Comparison of ENCODE assay signal across 9 cellular contexts in the genomic region with DNA sequence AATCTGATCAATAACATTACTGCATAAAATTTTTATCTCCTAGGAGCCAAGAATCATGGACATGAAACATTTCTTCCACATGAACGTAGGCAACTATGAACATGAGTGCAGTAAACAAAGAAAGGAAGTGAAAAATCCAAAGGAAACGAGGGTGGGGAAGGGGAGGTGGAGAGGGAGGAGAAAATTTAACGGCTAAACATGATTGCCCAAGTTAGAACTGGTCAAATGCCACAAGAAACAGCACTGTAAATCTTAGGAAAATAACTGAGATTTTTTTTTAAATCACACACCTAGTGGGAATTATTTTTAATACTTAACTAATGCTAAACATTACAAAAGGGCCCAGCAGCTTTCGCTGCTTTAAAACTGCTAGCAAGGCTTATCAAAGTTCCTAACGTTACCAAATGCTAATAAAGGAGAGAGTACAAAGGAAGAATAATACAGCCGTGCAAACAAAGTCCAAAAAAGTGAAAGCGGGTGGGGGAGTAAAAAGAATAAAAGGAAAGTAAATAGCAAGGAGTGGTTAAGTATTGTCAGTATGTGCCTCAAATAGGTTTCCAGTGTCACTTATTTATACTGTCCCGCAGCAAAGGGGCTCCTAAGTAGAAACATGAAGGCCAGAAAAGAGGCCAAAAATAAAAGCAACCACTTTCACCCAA. TPM values are rescaled to one million over a fixed set of nuclear protein-coding genes. Genes with fewer than 3 reads are reported as not detected.
DNase-seq lines count a peak whose midpoint lies in the region; ATAC-seq, FAIRE-seq and TF ChIP-seq lines count a peak whose summit lies in the region.
"Had no signal": no experiment of that assay in that cellular context is flagged by ENCODE, and none has a peak within 500 bp of the region (broad histone marks: within the 10 kb centered on the region; RNA-seq: fewer than 3 reads in every experiment).

No MANE protein-coding gene starts in this region.

- DNase-seq in CD1c-positive myeloid dendritic cell (ENCODE audit: extremely low spot score) (peak; percentile 44), M059J (ENCODE audit: low read depth) (peak; percentile 23), chondrocyte (ENCODE audit: low spot score) (no peak), naive B cell (no peak), urothelium cell line (ENCODE audit: low spot score) (no peak), NCI-H1436 (lab: John Stamatoyannopoulos, UW) (no peak)
- DNase-seq in activated effector memory CD4-positive, alpha-beta T cell treated with anti-CD3 and anti-CD28 coated beads, Interleukin-2, amount 50 U/mL, for 16 hours = no peak
- DNase-seq: SJCRH30 had no signal

- H3K36me3 Mint-ChIP-seq in chondrocyte (ENCODE audit: low read depth) = peaks cover 12% of the 10 kb centered on the region
- H3K36me3 Mint-ChIP-seq in naive B cell = peaks cover 13 to 33% of the 10 kb centered on the region in 2 donors

- H3K4me1 Mint-ChIP-seq in chondrocyte (ENCODE audit: low read depth) = peaks cover 30% of the 10 kb centered on the region
- H3K4me1 Mint-ChIP-seq in naive B cell = peaks cover 12 to 24% (median 22%) of the 10 kb centered on the region in 3 donors

- no peak for ATAC-seq in naive B cell (ENCODE audit: low read depth in 2 of 2)
- no peak for ATAC-seq in HG03565 (IDR thresholded peaks at IDR 0.05; ENCODE audit: unreplicated experiment)

- peak overlapping the region; percentile 13 for H3K27ac Mint-ChIP-seq in chondrocyte (ENCODE audit: unreplicated experiment)
- H3K27ac Mint-ChIP-seq in naive B cell = peak overlapping the region; percentile 17 to 89 (median 82)

- H3K27me3 Mint-ChIP-seq in chondrocyte (ENCODE audit: low read depth) (no peaks in the 10 kb centered on the region), naive B cell (no peaks in the 10 kb centered on the region)

- H3K4me3 Mint-ChIP-seq in chondrocyte (ENCODE audit: unreplicated experiment) (no peak overlapping the region), naive B cell (peak overlapping the region in 3 of 8 donors; percentile 6 to 60 (median 6))

- no peak for TF ChIP-seq CTCF in chondrocyte (IDR thresholded peaks at IDR 0.05)

- no peak for FAIRE-seq in urothelium cell line (lab: Jason Lieb, UNC)

- H3K9me3 Mint-ChIP-seq in chondrocyte (ENCODE audit: low read depth) (no peaks in the 10 kb centered on the region), naive B cell (no peaks in the 10 kb centered on the region)

RNA-seq across cellular contexts. Expression of a gene that starts 13.7 kb away (rescaled TPM):
- total RNA-seq in M059J (2014; rRNA removed; shearing (Covaris generic)) = 17.4 and 23.4 TPM in 2 replicates
- 11.0 to 13.6 TPM (median 12.4 TPM) in 3 replicates for total RNA-seq in chondrocyte
- 10 to 100 TPM; 11.4 to 16.4 (median 15.3) TPM for polyA plus RNA-seq in naive B cell (ENCODE audit: low read depth in 6 of 6)

Comparison
In these comparisons a context has a peak if more than half of its experiments do, and no peak if none do; other contexts are left out.
1. DNase-seq: peak in CD1c-positive myeloid dendritic cell (single experiment) and M059J (single experiment); none in chondrocyte (single experiment), naive B cell (single experiment), urothelium cell line (single experiment), NCI-H1436 (single experiment) and activated effector memory CD4-positive, alpha-beta T cell treated with anti-CD3 and anti-CD28 coated beads, Interleukin-2, amount 50 U/mL, for 16 hours (single experiment).